In the genomic region with DNA sequence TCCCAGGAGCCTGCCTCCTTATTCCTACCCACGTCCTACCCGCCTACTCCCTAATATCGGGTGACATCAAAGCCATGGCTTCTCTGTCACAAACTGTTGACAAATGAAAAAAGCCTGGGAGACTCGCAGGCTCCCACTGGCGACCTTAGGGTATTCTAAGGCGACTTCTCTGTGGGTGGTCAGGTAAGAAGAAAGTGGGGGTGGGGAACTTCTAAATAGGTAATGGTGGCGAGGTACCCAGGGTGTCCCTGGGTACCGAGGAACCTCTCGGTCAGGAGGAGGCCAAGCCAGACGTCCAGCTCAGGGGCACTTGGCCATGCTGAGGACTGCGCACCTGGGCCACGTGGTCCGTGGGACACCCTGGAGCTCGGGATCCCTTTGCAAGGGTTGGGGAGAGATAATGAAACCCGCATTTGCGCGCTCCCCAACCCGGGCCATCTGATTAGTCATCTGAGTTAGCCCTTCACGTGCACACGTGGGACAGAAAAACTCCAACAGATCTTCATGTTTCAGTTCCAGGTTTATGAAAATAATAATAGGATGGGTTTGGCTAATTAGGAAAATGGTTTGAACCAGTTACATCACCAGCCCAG, we compare ENCODE assay signal across 1 cellular context.
TF ChIP-seq lines count a peak whose summit lies in the region.

No MANE protein-coding gene starts in this region.

TF ChIP-seq in H1, 55 proteins besides CTCF, POLR2A, EP300 and RAD21 (continued from another document):
- TF ChIP-seq, protein P1, sequence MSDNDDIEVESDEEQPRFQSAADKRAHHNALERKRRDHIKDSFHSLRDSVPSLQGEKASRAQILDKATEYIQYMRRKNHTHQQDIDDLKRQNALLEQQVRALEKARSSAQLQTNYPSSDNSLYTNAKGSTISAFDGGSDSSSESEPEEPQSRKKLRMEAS (IDR thresholded peaks at IDR 0.05): peak; percentile 39; the same call in 1 of the 2 replicates
